ENCODE assay signal across 8 cellular contexts in genomic region chr11:110713469-110713776, GRCh38. TPM values are rescaled to one million over a fixed set of nuclear protein-coding genes. Genes with fewer than 3 reads are reported as not detected.
DNase-seq lines count a peak whose midpoint lies in the region; ATAC-seq and TF ChIP-seq lines count a peak whose summit lies in the region.

No MANE protein-coding gene starts in this region.

- TF ChIP-seq POLR2A in thyroid gland (IDR thresholded peaks at IDR 0.05) = no peak

- H3K4me3 ChIP-seq in thyroid gland (replicated peaks in 1 of 3) = peak overlapping the region in 1 of 3 donors; percentile 85

- H3K27ac Mint-ChIP-seq in activated T-cell treated with anti-CD3 and anti-CD28 coated beads, Interleukin-2, amount 50 U/mL, for 72 hours = no peak overlapping the region
- H3K27ac Mint-ChIP-seq in activated T-cell treated with anti-CD3 and anti-CD28 coated beads, Interleukin-2, amount 50 U/mL, for 24 hours = no peak overlapping the region
- no peak overlapping the region for H3K27ac Mint-ChIP-seq in central memory CD8-positive, alpha-beta T cell (ENCODE audit: low read depth)
- H3K27ac Mint-ChIP-seq in naive B cell = peak overlapping the region in 2 of 6 donors; percentile 3 to 60

- no peak for DNase-seq in activated T-cell treated with anti-CD3 and anti-CD28 coated beads, Interleukin-2, amount 50 U/mL, for 72 hours
- DNase-seq in activated T-cell treated with anti-CD3 and anti-CD28 coated beads, Interleukin-2, amount 50 U/mL, for 24 hours = no peak
- no peak for DNase-seq in central memory CD8-positive, alpha-beta T cell (ENCODE audit: low spot score in 2 of 2)
- DNase-seq in naive B cell = no peak
- no peak for DNase-seq in thyroid gland
- DNase-seq in NOMO-1 (lab: John Stamatoyannopoulos, UW; ENCODE audit: unreplicated experiment in 2 of 2) = no peak
- no peak for DNase-seq in glomerular visceral epithelial cell (ENCODE audit: extremely low spot score)

- peaks cover 17% of the 10 kb centered on the region for H3K4me1 Mint-ChIP-seq in activated T-cell treated with anti-CD3 and anti-CD28 coated beads, Interleukin-2, amount 50 U/mL, for 72 hours (ENCODE audit: low read depth)
- H3K4me1 Mint-ChIP-seq in activated T-cell treated with anti-CD3 and anti-CD28 coated beads, Interleukin-2, amount 50 U/mL, for 24 hours (ENCODE audit: low read depth) = peaks cover 15% of the 10 kb centered on the region
- peaks cover 14% of the 10 kb centered on the region for H3K4me1 Mint-ChIP-seq in central memory CD8-positive, alpha-beta T cell
- peaks cover 19 to 29% (median 22%) of the 10 kb centered on the region in 3 donors for H3K4me1 Mint-ChIP-seq in naive B cell

- H3K4me3 Mint-ChIP-seq in activated T-cell treated with anti-CD3 and anti-CD28 coated beads, Interleukin-2, amount 50 U/mL, for 72 hours = peak overlapping the region; percentile 58 to 70
- no peak overlapping the region for H3K4me3 Mint-ChIP-seq in activated T-cell treated with anti-CD3 and anti-CD28 coated beads, Interleukin-2, amount 50 U/mL, for 24 hours
- peak overlapping the region; percentile 78 for H3K4me3 Mint-ChIP-seq in central memory CD8-positive, alpha-beta T cell
- H3K4me3 Mint-ChIP-seq in naive B cell = peak overlapping the region; percentile 53 to 93 (median 84)

- intact Hi-C loops in thyroid gland (cut with DNase I) = loop anchor here (5.0 kb wide), 1 partner anchor 519 kb away; no protein-coding TSS in a partner anchor

- 43 to 46% methylated on average over 9 of the region's 9 CpGs for WGBS in thyroid gland, 2 donors

- no peaks in the 10 kb centered on the region for H3K9me3 ChIP-seq in thyroid gland

- TF ChIP-seq CTCF in thyroid gland (IDR thresholded peaks at IDR 0.05) = no peak

- H3K9me3 Mint-ChIP-seq in activated T-cell treated with anti-CD3 and anti-CD28 coated beads, Interleukin-2, amount 50 U/mL, for 72 hours = no peaks in the 10 kb centered on the region
- H3K9me3 Mint-ChIP-seq in activated T-cell treated with anti-CD3 and anti-CD28 coated beads, Interleukin-2, amount 50 U/mL, for 24 hours = no peaks in the 10 kb centered on the region
- H3K9me3 Mint-ChIP-seq in central memory CD8-positive, alpha-beta T cell = no peaks in the 10 kb centered on the region
- H3K9me3 Mint-ChIP-seq in naive B cell = no peaks in the 10 kb centered on the region

- H3K27ac ChIP-seq in thyroid gland = peak overlapping the region in 2 of 3 donors; percentile 63 to 64

- peaks cover 51% of the 10 kb centered on the region for H3K27me3 Mint-ChIP-seq in activated T-cell treated with anti-CD3 and anti-CD28 coated beads, Interleukin-2, amount 50 U/mL, for 72 hours (ENCODE audit: low read depth)
- peaks cover 58% of the 10 kb centered on the region for H3K27me3 Mint-ChIP-seq in activated T-cell treated with anti-CD3 and anti-CD28 coated beads, Interleukin-2, amount 50 U/mL, for 24 hours
- H3K27me3 Mint-ChIP-seq in central memory CD8-positive, alpha-beta T cell = peaks cover 40% of the 10 kb centered on the region
- peaks cover 24 to 42% (median 31%) of the 10 kb centered on the region in 3 donors for H3K27me3 Mint-ChIP-seq in naive B cell

- H3K36me3 Mint-ChIP-seq in activated T-cell treated with anti-CD3 and anti-CD28 coated beads, Interleukin-2, amount 50 U/mL, for 72 hours (ENCODE audit: insufficient read depth in 2 of 2) = no peaks in the 10 kb centered on the region
- no peaks in the 10 kb centered on the region for H3K36me3 Mint-ChIP-seq in activated T-cell treated with anti-CD3 and anti-CD28 coated beads, Interleukin-2, amount 50 U/mL, for 24 hours (ENCODE audit: low read depth)
- peaks cover 1% of the 10 kb centered on the region for H3K36me3 Mint-ChIP-seq in central memory CD8-positive, alpha-beta T cell (ENCODE audit: insufficient read depth)
- H3K36me3 Mint-ChIP-seq in naive B cell = no peaks in the 10 kb centered on the region

- no peaks in the 10 kb centered on the region for H3K27me3 ChIP-seq in thyroid gland

- H3K36me3 ChIP-seq in thyroid gland = no peaks in the 10 kb centered on the region

- peaks cover 0 to 5% of the 10 kb centered on the region in 2 donors for H3K4me1 ChIP-seq in thyroid gland

- ATAC-seq in activated T-cell treated with anti-CD3 and anti-CD28 coated beads, Interleukin-2, amount 50 U/mL, for 72 hours (replicated peaks in 1 of 2) = no peak
- ATAC-seq in central memory CD8-positive, alpha-beta T cell (replicated peaks; ENCODE audit: extremely low read depth, poor library complexity, severe bottlenecking) = no peak
- no peak for ATAC-seq in naive B cell (ENCODE audit: low read depth in 2 of 2)
- no peak for ATAC-seq in GM21737 (IDR thresholded peaks at IDR 0.05; ENCODE audit: unreplicated experiment)

RNA-seq across cellular contexts. Expression of gene ARHGAP20, which starts 1.2 kb away (rescaled TPM):
- total RNA-seq in activated T-cell treated with anti-CD3 and anti-CD28 coated beads, Interleukin-2, amount 50 U/mL, for 72 hours = under 1 TPM; 0.12 to 0.38 TPM
- under 1 TPM; 0.05 to 0.63 (median 0.36) TPM for polyA plus RNA-seq in naive B cell (ENCODE audit: low read depth in 6 of 6)
- 10 to 100 TPM; 10.5 to 19.5 (median 11.8) TPM for total RNA-seq in thyroid gland

Comparison
In these comparisons a context has a peak if more than half of its experiments do, and no peak if none do; other contexts are left out.
1. RNA of gene ARHGAP20, which starts 1.2 kb away (total RNA-seq): 10.5 to 19.5 TPM in thyroid gland; 0.12 to 0.38 TPM in activated T-cell treated with anti-CD3 and anti-CD28 coated beads, Interleukin-2, amount 50 U/mL, for 72 hours; every median in the first group is over 4 times any median in the second.